ENCODE assay signal across 8 cellular contexts in the genomic region with DNA sequence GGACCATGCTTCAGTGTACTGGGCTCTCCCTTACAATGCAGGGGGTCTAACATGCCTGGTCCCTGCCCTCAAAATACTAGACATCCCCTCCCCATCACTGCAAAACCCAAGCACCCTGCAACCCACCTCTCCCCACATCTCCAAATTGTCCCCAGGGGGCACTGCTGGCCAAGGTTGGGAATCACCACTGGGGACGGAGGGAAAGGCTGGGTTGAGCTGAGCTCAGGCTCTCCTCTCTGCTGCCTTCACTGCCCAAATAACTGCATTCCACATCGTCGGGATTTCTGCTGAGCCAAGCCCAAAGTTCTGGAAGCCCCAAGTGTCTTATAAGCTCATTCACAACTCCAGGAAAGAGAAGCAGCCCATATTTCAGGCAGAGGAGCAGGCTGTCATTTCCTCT.
DNase-seq lines count a peak whose midpoint lies in the region; ATAC-seq, FAIRE-seq and TF ChIP-seq lines count a peak whose summit lies in the region.

No MANE protein-coding gene starts in this region.

- peaks cover 8 to 27% of the 10 kb centered on the region in 2 donors for H3K4me1 ChIP-seq in thoracic aorta (ENCODE audit: control insufficient read depth in 1 of 2, low read depth in 2 of 2)

- no peaks in the 10 kb centered on the region for H3K9me3 ChIP-seq in WERI-Rb-1 (ENCODE audit: severe bottlenecking)
- no peaks in the 10 kb centered on the region for H3K9me3 ChIP-seq in thoracic aorta

- H3K27me3 ChIP-seq in WERI-Rb-1 (ENCODE audit: insufficient read depth, low read depth, severe bottlenecking) = no peaks in the 10 kb centered on the region
- no peaks in the 10 kb centered on the region for H3K27me3 ChIP-seq in thoracic aorta (replicated peaks; ENCODE audit: insufficient read depth)

- FAIRE-seq in GM19239 (lab: Jason Lieb, UNC) = no peak

- in situ Hi-C loops in GM13976 (cut with MboI; ENCODE audit: low sequenced_read_pairs, unreplicated experiment) = no loop called here

- TF ChIP-seq CTCF in AG09309 (IDR thresholded peaks at IDR 0.05; ENCODE audit: control insufficient read depth, insufficient read depth, low read depth, low read length, missing control alignments) (peak; percentile 88), GM13976 (IDR thresholded peaks at IDR 0.05; ENCODE audit: borderline replicate concordance, control extremely low read depth, extremely low read depth, insufficient read depth, missing control alignments) (peak; percentile 16), WERI-Rb-1 (IDR thresholded peaks at IDR 0.05; ENCODE audit: low read depth, low read length) (peak; percentile 61), thoracic aorta (IDR thresholded peaks at IDR 0.05) (peak; percentile 30)

- H3K4me3 ChIP-seq in AG09309 (ENCODE audit: control insufficient read depth, low read depth, low read length) = no peak overlapping the region
- H3K4me3 ChIP-seq in WERI-Rb-1 (ENCODE audit: low read depth, low read length) = no peak overlapping the region
- no peak overlapping the region for H3K4me3 ChIP-seq in thoracic aorta

- no peak overlapping the region for H3K27ac ChIP-seq in WERI-Rb-1
- H3K27ac ChIP-seq in thoracic aorta = no peak overlapping the region

- H3K36me3 ChIP-seq in WERI-Rb-1 (peaks cover 3% of the 10 kb centered on the region; the same call in 1 of the 2 replicates), thoracic aorta (peaks cover 53% of the 10 kb centered on the region)

- no peak for DNase-seq in AG09309 (ENCODE audit: low read depth)
- no peak for DNase-seq in GM13976 (ENCODE audit: low spot score)
- DNase-seq in WERI-Rb-1 = peak; percentile 41
- peak; percentile 52 for DNase-seq in iPS DF 19.7 (ENCODE audit: low read depth, low spot score)
- DNase-seq in thoracic aorta (ENCODE audit: low spot score) = no peak
- no peak for DNase-seq in GM19239 (ENCODE audit: insufficient read length, low spot score)

- ATAC-seq in thoracic aorta (ENCODE audit: insufficient number of reproducible peaks, low FRiP score, low read depth) (no peak), HG03565 (IDR thresholded peaks at IDR 0.05; ENCODE audit: unreplicated experiment) (no peak), GM19463 (IDR thresholded peaks at IDR 0.05; ENCODE audit: unreplicated experiment) (no peak)

Comparison
In these comparisons a context has a peak if more than half of its experiments do, and no peak if none do; other contexts are left out.
1. DNase-seq: peak in WERI-Rb-1 (single experiment) and iPS DF 19.7 (single experiment); none in AG09309 (single experiment), GM13976 (single experiment), thoracic aorta (single experiment) and GM19239 (single experiment).
2. CTCF ChIP-seq: peak in every context shown above with its lines; median percentile 88 in AG09309; 61 in WERI-Rb-1; 30 in thoracic aorta; 16 in GM13976.